ENCODE assay signal across 8 cellular contexts in the genomic region with DNA sequence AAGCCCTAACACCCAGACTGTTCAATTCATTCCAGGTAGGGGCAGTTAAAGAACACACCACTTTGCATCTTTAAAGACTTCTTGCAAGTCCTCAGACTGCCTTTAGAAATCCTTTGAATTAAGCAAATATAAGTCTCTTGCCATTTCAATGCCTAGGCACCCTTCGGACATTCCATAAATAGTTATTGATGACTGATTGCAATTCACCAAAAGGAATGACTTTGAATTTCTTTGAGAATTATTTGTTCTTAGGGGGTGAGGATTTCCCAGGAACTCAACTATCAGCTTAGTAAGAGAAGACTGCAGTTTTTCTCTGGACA. TPM values are rescaled to one million over a fixed set of nuclear protein-coding genes. Genes with fewer than 3 reads are reported as not detected.
DNase-seq lines count a peak whose midpoint lies in the region; ATAC-seq and TF ChIP-seq lines count a peak whose summit lies in the region.

No MANE protein-coding gene starts in this region.

- in situ Hi-C loops in Panc1 (cut with HindIII; ENCODE audit: low pct_unique_long_range_greater_than_20kb, low sequenced_read_pairs), result no loop called here
- in situ Hi-C loops in GM13977 (cut with MboI; ENCODE audit: low pct_unique_long_range_greater_than_20kb, low sequenced_read_pairs, unreplicated experiment), result no loop called here

- intact Hi-C loops in Panc1 (cut with micrococcal nuclease; ENCODE audit: unreplicated experiment), result no loop called here

- no TSS peak for BruUV-seq in Panc1 (replicated peaks; lab: Mats Ljungman, UMichigan)

- H3K27ac ChIP-seq in Panc1 (ENCODE audit: low read length), result peak overlapping the region; percentile 88

- H3K9me3 ChIP-seq in ES-I3 (ENCODE audit: control insufficient read depth, insufficient read depth, low read length) (no peaks in the 10 kb centered on the region), Panc1 (ENCODE audit: control insufficient read depth, insufficient read depth, low read depth, low read length) (no peaks in the 10 kb centered on the region)

- DNase-seq in Panc1 (ENCODE audit: low read depth, low spot score) (no peak), fibroblast of pulmonary artery (ENCODE audit: low read depth) (no peak), retinal pigment epithelial cell (ENCODE audit: low read depth) (no peak), GM13977 (ENCODE audit: low spot score) (no peak), NCI-H748 treated with DMSO at 0.1 percent for 48 hours (lab: John Stamatoyannopoulos, UW) (no peak)

- peak overlapping the region; percentile 72 to 73 for H3K4me3 ChIP-seq in Panc1 (ENCODE audit: low read depth in 2 of 2, low read length in 2 of 2)
- H3K4me3 ChIP-seq in fibroblast of pulmonary artery (replicated peaks; ENCODE audit: low read depth, low read length), result peak overlapping the region; percentile 51
- H3K4me3 ChIP-seq in retinal pigment epithelial cell (ENCODE audit: low read length), result peak overlapping the region; percentile 71

- H3K27me3 ChIP-seq in Panc1 (ENCODE audit: control insufficient read depth, insufficient read depth, low read length), result no peaks in the 10 kb centered on the region

- CTCF ChIA-PET in Panc1 (lab: Charles Lee), result no interaction called here

- H3K9ac ChIP-seq in ES-I3 (ENCODE audit: low read depth, low read length), result peak overlapping the region; percentile 88

- no peak for TF ChIP-seq CTCF in Panc1 (IDR thresholded peaks at IDR 0.05)
- no peak for TF ChIP-seq CTCF in fibroblast of pulmonary artery (IDR thresholded peaks at IDR 0.05; ENCODE audit: low read length, missing control alignments)
- TF ChIP-seq CTCF in retinal pigment epithelial cell (conservative IDR thresholded peaks at IDR 0.05; ENCODE audit: low read depth, low read length), result no peak
- no peak for TF ChIP-seq CTCF in GM13977 (IDR thresholded peaks at IDR 0.05; ENCODE audit: extremely low read depth, insufficient read depth, missing control alignments)

- ATAC-seq in Panc1 (no peak), GM21360 (IDR thresholded peaks at IDR 0.05; ENCODE audit: unreplicated experiment) (no peak), HG03135 (IDR thresholded peaks at IDR 0.05; ENCODE audit: unreplicated experiment) (no peak)

- POLR2A ChIA-PET in Panc1 (lab: Charles Lee), result interaction anchor here (1.0 kb wide), 1 partner anchor 29 kb away, joined by 8 read pairs; no protein-coding TSS in a partner anchor

- H3K4me1 ChIP-seq in ES-I3 (ENCODE audit: insufficient read depth, low read length) (peaks cover 12% of the 10 kb centered on the region; the same call in 1 of the 2 replicates), Panc1 (ENCODE audit: control insufficient read depth, insufficient read depth, low read length) (peaks cover 14% of the 10 kb centered on the region; the same call in 1 of the 2 replicates)

- H3K36me3 ChIP-seq in ES-I3 (ENCODE audit: insufficient read depth, low read length) (no peaks in the 10 kb centered on the region), Panc1 (ENCODE audit: control insufficient read depth, insufficient read depth, low read length) (no peaks in the 10 kb centered on the region)

RNA-seq across cellular contexts. Expression of a gene that starts 0.5 kb away (rescaled TPM):
- total RNA-seq in Panc1 (2021; ENCODE audit: unreplicated experiment), result 71.3 TPM
- polyA plus RNA-seq in Panc1 (2012; ENCODE audit: insufficient read length), result 54.7 TPM

RNA-seq across cellular contexts. Expression of a gene that starts 12.9 kb away (rescaled TPM):
- 0.05 TPM for total RNA-seq in Panc1 (2021; ENCODE audit: unreplicated experiment)
- polyA plus RNA-seq in Panc1 (2012; ENCODE audit: insufficient read length), result not detected

RNA-seq across cellular contexts. Expression of a gene that starts 27.5 kb away (rescaled TPM):
- not detected for total RNA-seq in Panc1 (2021; ENCODE audit: unreplicated experiment)
- not detected for polyA plus RNA-seq in Panc1 (2012; ENCODE audit: insufficient read length)

RNA-seq across cellular contexts. Expression of a gene that starts 57.8 kb away (rescaled TPM):
- not detected for total RNA-seq in Panc1 (2021; ENCODE audit: unreplicated experiment)
- 0.35 TPM for polyA plus RNA-seq in Panc1 (2012; ENCODE audit: insufficient read length)
